In the genomic region with DNA sequence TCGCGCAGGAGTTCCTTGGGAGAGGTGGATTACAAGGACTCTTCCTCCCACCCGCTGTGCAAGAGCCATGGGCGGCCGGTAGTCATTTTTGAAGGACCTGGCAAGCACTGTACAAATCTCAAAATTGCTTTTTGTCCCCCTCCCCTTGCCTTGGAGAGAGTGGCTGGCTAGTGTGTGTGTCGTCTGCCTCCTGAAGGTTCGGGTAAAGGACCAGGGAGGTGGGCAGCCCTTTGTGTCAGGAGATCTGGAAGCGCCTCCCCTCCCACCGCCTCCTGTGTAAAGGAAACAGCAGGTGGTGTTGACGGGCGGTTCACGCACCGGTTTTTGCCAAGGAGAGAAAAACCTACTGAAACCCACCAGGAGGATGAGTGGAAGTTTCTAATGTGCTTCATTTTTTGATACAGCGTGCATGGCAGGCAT, we compare ENCODE assay signal across 8 cellular contexts. TPM values are rescaled to one million over a fixed set of nuclear protein-coding genes. Genes with fewer than 3 reads are reported as not detected.
DNase-seq lines count a peak whose midpoint lies in the region; ATAC-seq and TF ChIP-seq lines count a peak whose summit lies in the region.

No MANE protein-coding gene starts in this region.

- ATAC-seq in activated T-helper 17 cell treated with anti-CD3 and anti-CD28 coated beads, Interleukin-2, amount 50 U/mL, for 72 hours (replicated peaks), result peak; percentile 1
- ATAC-seq in HG02938 (IDR thresholded peaks at IDR 0.05; ENCODE audit: unreplicated experiment), result no peak

- H3K4me1 ChIP-seq in BE2C (peaks cover 9% of the 10 kb centered on the region), tibial nerve (peaks cover 0 to 55% (median 16%) of the 10 kb centered on the region in 4 donors)

- H3K27me3 ChIP-seq in BE2C (no peaks in the 10 kb centered on the region), HL-60 (ENCODE audit: insufficient read depth, poor library complexity, severe bottlenecking) (no peaks in the 10 kb centered on the region), tibial nerve (no peaks in the 10 kb centered on the region)

- no peak for TF ChIP-seq CTCF in BE2C (IDR thresholded peaks at IDR 0.05; ENCODE audit: low read depth, low read length)
- no peak for TF ChIP-seq CTCF in HL-60 (IDR thresholded peaks at IDR 0.05; ENCODE audit: insufficient read depth, low read length)
- TF ChIP-seq CTCF in tibial nerve (IDR thresholded peaks at IDR 0.05), result no peak

- no peak for TF ChIP-seq POLR2A in tibial nerve (IDR thresholded peaks at IDR 0.05)

- H3K9me3 ChIP-seq in BE2C, result no peaks in the 10 kb centered on the region
- H3K9me3 ChIP-seq in tibial nerve, result no peaks in the 10 kb centered on the region

- peak overlapping the region; percentile 82 for H3K4me3 Mint-ChIP-seq in activated T-helper 17 cell treated with anti-CD3 and anti-CD28 coated beads, Interleukin-2, amount 50 U/mL, for 72 hours

- H3K27ac Mint-ChIP-seq in activated T-helper 17 cell treated with anti-CD3 and anti-CD28 coated beads, Interleukin-2, amount 50 U/mL, for 72 hours, result peak overlapping the region; percentile 49

- H3K27ac ChIP-seq in HL-60 (replicated peaks) (no peak overlapping the region), tibial nerve (peak overlapping the region; percentile 77 to 93 (median 88))

- no peak for TF ChIP-seq EP300 in tibial nerve (IDR thresholded peaks at IDR 0.05)

- 50 to 56% methylated on average over 14 of the region's 14 CpGs for WGBS in tibial nerve, 2 donors

- H3K4me1 Mint-ChIP-seq in activated T-helper 17 cell treated with anti-CD3 and anti-CD28 coated beads, Interleukin-2, amount 50 U/mL, for 72 hours, result peaks cover 31% of the 10 kb centered on the region

- H3K36me3 Mint-ChIP-seq in activated T-helper 17 cell treated with anti-CD3 and anti-CD28 coated beads, Interleukin-2, amount 50 U/mL, for 72 hours (ENCODE audit: low read depth), result peaks cover 5% of the 10 kb centered on the region

- H3K4me3 ChIP-seq in BE2C (ENCODE audit: low read depth, low read length) (peak overlapping the region; percentile 92), HL-60 (replicated peaks; ENCODE audit: insufficient read depth, low read length) (peak overlapping the region; percentile 93), tibial nerve (peak overlapping the region; percentile 76 to 92 (median 82))

- H3K9me3 Mint-ChIP-seq in activated T-helper 17 cell treated with anti-CD3 and anti-CD28 coated beads, Interleukin-2, amount 50 U/mL, for 72 hours, result no peaks in the 10 kb centered on the region

- DNase-seq in BE2C (no peak), HL-60 (ENCODE audit: low read depth in 1 of 2, low spot score in 1 of 2) (no peak), left kidney (ENCODE audit: low read depth, low spot score) (peak; percentile 81), tibial nerve (ENCODE audit: low spot score in 2 of 2) (no peak), AG08396 (ENCODE audit: low spot score) (no peak), amniotic stem cell (lab: John Stamatoyannopoulos, UW) (no peak)

- H3K27me3 Mint-ChIP-seq in activated T-helper 17 cell treated with anti-CD3 and anti-CD28 coated beads, Interleukin-2, amount 50 U/mL, for 72 hours, result no peaks in the 10 kb centered on the region

- H3K36me3 ChIP-seq in BE2C (no peaks in the 10 kb centered on the region), tibial nerve (no peaks in the 10 kb centered on the region)

RNA-seq across cellular contexts. Expression of a gene that starts 1.2 kb away (rescaled TPM):
- 91.1 TPM for polyA plus RNA-seq in BE2C (2012; ENCODE audit: insufficient read depth, insufficient read length, low read depth)
- total RNA-seq in activated T-helper 17 cell treated with anti-CD3 and anti-CD28 coated beads, Interleukin-2, amount 50 U/mL, for 72 hours, result 10 to 100 TPM; 40.0 to 46.2 TPM
- total RNA-seq in tibial nerve, result 100 to 1,000 TPM in 1 of 4 donors, 10 to 100 TPM in 3; 62.2 to 114 (median 67.0) TPM

RNA-seq across cellular contexts. Expression of a gene that starts 51.2 kb away (rescaled TPM):
- 58.6 TPM for polyA plus RNA-seq in BE2C (2012; ENCODE audit: insufficient read depth, insufficient read length, low read depth)
- 10 to 100 TPM; 15.4 to 27.0 TPM for total RNA-seq in activated T-helper 17 cell treated with anti-CD3 and anti-CD28 coated beads, Interleukin-2, amount 50 U/mL, for 72 hours
- 100 to 1,000 TPM in 1 of 4 donors, 10 to 100 TPM in 3; 71.6 to 119 (median 78.6) TPM for total RNA-seq in tibial nerve
